In the genomic region with DNA sequence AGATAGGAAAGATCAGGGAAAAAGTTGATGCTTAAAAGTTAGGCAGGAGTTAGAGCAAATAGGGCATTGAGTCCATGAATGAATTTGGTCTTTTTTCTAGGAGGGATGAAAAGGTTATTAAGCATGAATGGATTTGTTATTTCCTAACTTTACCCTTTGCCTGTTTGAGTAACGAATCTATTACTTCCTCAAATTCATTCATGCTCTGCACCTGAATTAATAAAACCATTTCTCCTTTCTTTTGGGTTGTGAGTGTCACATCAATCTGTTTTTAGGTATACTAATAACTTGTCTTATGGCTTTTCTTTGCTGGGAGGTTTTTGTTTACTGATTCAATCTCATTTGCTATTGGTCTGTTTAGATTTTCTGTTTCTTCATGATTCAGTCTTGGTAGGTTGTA, we compare ENCODE assay signal across 5 cellular contexts.
"Had no signal": no experiment of that assay in that cellular context is flagged by ENCODE, and none has a peak within 500 bp of the region (broad histone marks: within the 10 kb centered on the region; RNA-seq: fewer than 3 reads in every experiment).

No MANE protein-coding gene starts in this region.

- H3K9ac ChIP-seq: GM23248 had no signal

- H3K27ac ChIP-seq: GM23248 had no signal

- DNase-seq: GM23248, H9, HCEC 1CT, IMR-90 had no signal

- H3K4me3 ChIP-seq: GM23248, K562 had no signal

- H2AFZ ChIP-seq: GM23248 had no signal
